11 cellular contexts compared by ENCODE assay signal in the genomic region with DNA sequence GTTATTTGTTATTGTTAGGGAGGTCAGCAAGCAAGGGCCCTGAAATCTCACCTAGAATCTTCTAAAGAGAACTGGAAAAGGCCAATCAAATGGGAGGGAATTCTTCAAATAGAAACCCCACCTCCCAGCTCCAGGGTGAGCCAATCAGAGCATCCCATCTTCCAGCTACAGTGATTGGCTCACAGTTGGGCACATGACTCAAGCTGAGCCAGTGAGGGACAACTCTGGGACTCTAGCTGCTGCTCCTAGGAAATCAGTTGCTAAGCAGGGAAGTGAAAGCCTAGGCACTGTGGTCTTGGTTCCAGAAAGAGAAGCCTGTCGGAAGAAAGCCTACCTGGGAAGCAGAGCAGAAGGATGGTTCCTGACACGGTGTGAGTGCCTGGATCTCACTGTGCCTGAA. TPM values are rescaled to one million over a fixed set of nuclear protein-coding genes. Genes with fewer than 3 reads are reported as not detected.
DNase-seq lines count a peak whose midpoint lies in the region; ATAC-seq, FAIRE-seq and TF ChIP-seq lines count a peak whose summit lies in the region.
"Had no signal": no experiment of that assay in that cellular context is flagged by ENCODE, and none has a peak within 500 bp of the region (broad histone marks: within the 10 kb centered on the region; RNA-seq: fewer than 3 reads in every experiment).

No MANE protein-coding gene starts in this region.

- no peak for TF ChIP-seq EP300 in gastroesophageal sphincter (IDR thresholded peaks at IDR 0.05)

- TF ChIP-seq CTCF in gastroesophageal sphincter (IDR thresholded peaks at IDR 0.05), result no peak
- TF ChIP-seq CTCF in gastrocnemius medialis (IDR thresholded peaks at IDR 0.05 in 4 of 5, conservative IDR thresholded peaks at IDR 0.05 in 1 of 5), result no peak

- ATAC-seq in gastroesophageal sphincter (no peak), HG03565 (IDR thresholded peaks at IDR 0.05; ENCODE audit: unreplicated experiment) (no peak), gastrocnemius medialis (no peak), HG02938 (IDR thresholded peaks at IDR 0.05; ENCODE audit: unreplicated experiment) (no peak)

- intact Hi-C loops in gastrocnemius medialis (cut with DNase I; ENCODE audit: low total_unique reads), result no loop called here

- peak; percentile 33 for FAIRE-seq in TTC549 (lab: Jason Lieb, UNC)

- 58 to 67% methylated on average over 2 of the region's 2 CpGs for WGBS in gastroesophageal sphincter (ENCODE audit: low coverage in 1 of 2), 2 donors

- H3K27me3 ChIP-seq in MG63, result peaks cover 51% of the 10 kb centered on the region
- peaks cover 99% of the 10 kb centered on the region for H3K27me3 ChIP-seq in gastroesophageal sphincter
- H3K27me3 ChIP-seq in gastrocnemius medialis, result peaks cover 39 to 55% (median 43%) of the 10 kb centered on the region in 3 donors

- in situ Hi-C loops in G401 (cut with HindIII; ENCODE audit: low sequenced_read_pairs), result loop anchor here (10.0 kb wide), 1 partner anchor 65 kb away; the partner anchor contains the start of genes BORCS8 and RFXANK
- in situ Hi-C loops in gastrocnemius medialis (cut with MboI; ENCODE audit: low sequenced_read_pairs in 4 of 4), result no loop called here

- H3K4me1 ChIP-seq in gastroesophageal sphincter, result peaks cover 0 to 14% (median 5%) of the 10 kb centered on the region in 3 donors
- H3K4me1 ChIP-seq in gastrocnemius medialis, result no peaks in the 10 kb centered on the region

- DNase-seq in G401 (ENCODE audit: low spot score) (peak; percentile 60), MG63 (peak; percentile 56), lung microvascular endothelial cell (ENCODE audit: low read depth in 2 of 2) (peak; percentile 10 to 36), gastrocnemius medialis (no peak)

- H3K4me3 ChIP-seq in MG63 (no peak overlapping the region), gastroesophageal sphincter (no peak overlapping the region), gastrocnemius medialis (no peak overlapping the region)
- H3K4me3 ChIP-seq: thoracic aorta had no signal

- H3K9me3 ChIP-seq in MG63 (peaks cover 17% of the 10 kb centered on the region), gastroesophageal sphincter (peaks cover 0 to 4% (median 0%) of the 10 kb centered on the region in 3 donors), gastrocnemius medialis (no peaks in the 10 kb centered on the region)
- H3K9me3 ChIP-seq: neutrophil, thoracic aorta had no signal

- H3K27ac ChIP-seq in gastroesophageal sphincter (no peak overlapping the region), gastrocnemius medialis (no peak overlapping the region)
- H3K27ac ChIP-seq: neutrophil, thoracic aorta had no signal

- H3K36me3 ChIP-seq in MG63 (no peaks in the 10 kb centered on the region), gastroesophageal sphincter (no peaks in the 10 kb centered on the region), gastrocnemius medialis (no peaks in the 10 kb centered on the region)
- H3K36me3 ChIP-seq: neutrophil, thoracic aorta had no signal

- no peak for TF ChIP-seq POLR2A in gastroesophageal sphincter (IDR thresholded peaks at IDR 0.05)
- TF ChIP-seq POLR2A in gastrocnemius medialis (IDR thresholded peaks at IDR 0.05), result no peak

RNA-seq across cellular contexts. Expression of gene TM6SF2, which starts 13.4 kb away (rescaled TPM):
- total RNA-seq in G401 (2014; rRNA removed; shearing (Covaris generic)), result 2.2 TPM in 1 of 2 replicates, not detected in the other
- not detected in 2 replicates for total RNA-seq in MG63 (2014; rRNA removed; shearing (Covaris generic); ENCODE audit: low replicate concordance)
- total RNA-seq in lung microvascular endothelial cell (not detected in 2 replicates), gastroesophageal sphincter (not detected), gastrocnemius medialis (under 1 TPM in 2 of 4 donors, not detected in 2; 0.70 to 0.98 TPM)

RNA-seq across cellular contexts. Expression of gene NCAN, which starts 48.0 kb away (rescaled TPM):
- total RNA-seq in G401 (2014; rRNA removed; shearing (Covaris generic)), result 0.37 TPM in 1 of 2 replicates, not detected in the other
- 0.07 and 0.79 TPM in 2 replicates for total RNA-seq in MG63 (2014; rRNA removed; shearing (Covaris generic); ENCODE audit: low replicate concordance)
- total RNA-seq in lung microvascular endothelial cell, result not detected in 2 replicates
- under 1 TPM in 2 of 4 donors, not detected in 2; 0.19 to 0.31 TPM for total RNA-seq in gastroesophageal sphincter
- total RNA-seq in gastrocnemius medialis, result not detected
- total RNA-seq: Right ventricle myocardium superior, thoracic aorta had no signal

RNA-seq across cellular contexts. Expression of gene NR2C2AP, which starts 56.5 kb away (rescaled TPM):
- 19.1 and 22.2 TPM in 2 replicates for total RNA-seq in G401 (2014; rRNA removed; shearing (Covaris generic))
- 46.4 and 63.1 TPM in 2 replicates for total RNA-seq in MG63 (2014; rRNA removed; shearing (Covaris generic); ENCODE audit: low replicate concordance)
- total RNA-seq in lung microvascular endothelial cell, result 5.2 and 8.5 TPM in 2 replicates
- total RNA-seq in gastroesophageal sphincter, result 10 to 100 TPM; 14.0 to 21.4 (median 16.8) TPM
- 10 to 100 TPM in 2 of 4 donors, 1 to 10 TPM in 2; 4.7 to 19.0 (median 11.5) TPM for total RNA-seq in gastrocnemius medialis

Comparison
In these comparisons a context has a peak if more than half of its experiments do, and no peak if none do; other contexts are left out.
1. DNase-seq: peak in G401 (single experiment), MG63 (single experiment) and lung microvascular endothelial cell (2 of 2); none in gastrocnemius medialis (0 of 2).